ENCODE assay signal across 8 cellular contexts in the genomic region with DNA sequence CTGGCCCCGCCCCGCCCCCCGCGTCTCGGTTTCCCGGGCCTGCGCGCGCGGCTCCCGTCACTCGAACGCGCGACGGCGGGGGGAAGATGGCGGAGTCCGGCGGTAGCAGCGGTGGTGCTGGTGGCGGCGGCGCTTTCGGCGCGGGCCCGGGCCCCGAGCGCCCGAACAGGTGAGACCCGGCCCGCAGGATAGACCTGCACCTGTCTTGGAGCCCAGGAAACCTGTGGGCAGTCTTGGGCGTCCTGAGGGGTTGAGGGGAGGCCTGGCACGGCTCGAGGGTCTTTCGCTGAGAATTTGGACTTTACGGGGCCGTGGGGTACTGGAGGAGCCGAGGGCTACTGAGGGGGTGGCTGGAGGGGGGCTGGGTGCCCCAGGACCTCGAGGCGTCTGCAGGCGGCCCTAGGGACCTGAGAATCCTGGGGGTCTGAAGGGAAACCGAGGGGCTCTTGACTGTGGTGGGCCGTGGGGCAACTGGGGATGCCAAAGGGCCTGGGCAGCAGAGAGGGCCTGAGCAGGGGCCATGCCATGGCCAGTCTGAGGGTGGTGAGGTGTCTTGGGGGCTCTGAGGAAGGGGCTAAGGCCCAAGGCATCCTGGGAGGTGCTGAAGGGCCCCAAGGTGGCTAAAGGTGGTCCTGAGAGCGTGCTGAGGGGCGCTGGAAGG. TPM values are rescaled to one million over a fixed set of nuclear protein-coding genes. Genes with fewer than 3 reads are reported as not detected.
DNase-seq lines count a peak whose midpoint lies in the region; ATAC-seq, FAIRE-seq and TF ChIP-seq lines count a peak whose summit lies in the region.

A gene with protein sequence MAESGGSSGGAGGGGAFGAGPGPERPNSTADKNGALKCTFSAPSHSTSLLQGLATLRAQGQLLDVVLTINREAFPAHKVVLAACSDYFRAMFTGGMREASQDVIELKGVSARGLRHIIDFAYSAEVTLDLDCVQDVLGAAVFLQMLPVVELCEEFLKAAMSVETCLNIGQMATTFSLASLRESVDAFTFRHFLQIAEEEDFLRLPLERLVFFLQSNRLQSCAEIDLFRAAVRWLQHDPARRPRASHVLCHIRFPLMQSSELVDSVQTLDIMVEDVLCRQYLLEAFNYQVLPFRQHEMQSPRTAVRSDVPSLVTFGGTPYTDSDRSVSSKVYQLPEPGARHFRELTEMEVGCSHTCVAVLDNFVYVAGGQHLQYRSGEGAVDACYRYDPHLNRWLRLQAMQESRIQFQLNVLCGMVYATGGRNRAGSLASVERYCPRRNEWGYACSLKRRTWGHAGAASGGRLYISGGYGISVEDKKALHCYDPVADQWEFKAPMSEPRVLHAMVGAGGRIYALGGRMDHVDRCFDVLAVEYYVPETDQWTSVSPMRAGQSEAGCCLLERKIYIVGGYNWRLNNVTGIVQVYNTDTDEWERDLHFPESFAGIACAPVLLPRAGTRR (plus strand): TSS at position 60 of the 661 bp plus-strand sequence. CDS start 27 bp downstream, at position 87.

- ATAC-seq in A549: peak in 1 of 2 experiments; percentile 3; a peak in 2 of 6 replicates
- ATAC-seq in mucosa of descending colon: no peak

- WGBS in A549 (ENCODE audit: missing lambda C conversion rate): 0% methylated on average over 1 of the region's 47 CpGs

- TF ChIP-seq CTCF in A549 (IDR thresholded peaks at IDR 0.05) (no peak), HEK293 (tag by site-specific recombination; IDR thresholded peaks at IDR 0.05) (no peak), brain microvascular endothelial cell (IDR thresholded peaks at IDR 0.05; ENCODE audit: low read depth, low read length, missing control alignments) (no peak), mucosa of descending colon (IDR thresholded peaks at IDR 0.05) (no peak)

- TF ChIP-seq POLR2A in A549 (IDR thresholded peaks at IDR 0.05; ENCODE audit: low read length): no peak; the same call in 1 of the 2 replicates

- CTCF ChIA-PET in A549 (lab: Yijun Ruan, JAX) (no interaction called here), HEK293 (lab: Yijun Ruan, JAX) (no interaction called here)

- no peak for DNase-seq in A549 (ENCODE audit: low read depth in 1 of 2, low spot score in 1 of 2)
- no peak for DNase-seq in brain microvascular endothelial cell
- no peak for DNase-seq in mucosa of descending colon
- DNase-seq in NOMO-1 (lab: John Stamatoyannopoulos, UW; ENCODE audit: unreplicated experiment in 2 of 2): no peak
- no peak for DNase-seq in CD1c-positive myeloid dendritic cell (ENCODE audit: extremely low spot score)
- no peak for DNase-seq in NCI-H1694 treated with DMSO at 0.1 percent for 48 hours (lab: John Stamatoyannopoulos, UW)
- DNase-seq in DMS79 treated with DMSO at 0.1 percent for 48 hours (lab: John Stamatoyannopoulos, UW): no peak

- peak within 1 kb of the TSS; percentile 99 for H3K4me2 ChIP-seq in A549

- H3K27ac ChIP-seq in A549: peak within 1 kb of the TSS; percentile 87
- H3K27ac ChIP-seq in HEK293 (ENCODE audit: extremely low read depth, low read depth, low read length): peak within 1 kb of the TSS; percentile 68; the same call in 1 of the 2 replicates
- no peak within 1 kb of the TSS for H3K27ac ChIP-seq in brain microvascular endothelial cell

- POLR2A ChIA-PET in A549 (lab: Yijun Ruan, JAX): no interaction called here
- POLR2A ChIA-PET in HEK293 (lab: Yijun Ruan, JAX): interaction anchor here (0.6 to 0.7 kb wide), 2 partner anchors 45 to 48 kb away, joined by 3 to 6 read pairs; no protein-coding TSS in a partner anchor

- H3K4me3 ChIP-seq in A549: peak within 1 kb of the TSS; percentile 92
- H3K4me3 ChIP-seq in HEK293 (ENCODE audit: low read depth, low read length): peak within 1 kb of the TSS; percentile 86
- peak within 1 kb of the TSS; percentile 71 for H3K4me3 ChIP-seq in brain microvascular endothelial cell (ENCODE audit: low read depth, low read length)
- peak within 1 kb of the TSS; percentile 25 for H3K4me3 ChIP-seq in mucosa of descending colon

- TF ChIP-seq RAD21 in A549 (conservative IDR thresholded peaks at IDR 0.05 in 1 of 2, IDR thresholded peaks at IDR 0.05 in 1 of 2): no peak

- H3K9me3 ChIP-seq in A549 (no peaks in the 10 kb centered on the region), HEK293 (ENCODE audit: control insufficient read depth, insufficient read depth, low read depth, low read length) (no peaks in the 10 kb centered on the region), mucosa of descending colon (no peaks in the 10 kb centered on the region)

- no peak for TF ChIP-seq EP300 in A549 (IDR thresholded peaks at IDR 0.05)

- intact Hi-C loops in mucosa of descending colon (cut with DNase I, micrococcal nuclease): no loop called here

- no peaks in the 10 kb centered on the region for H3K27me3 ChIP-seq in brain microvascular endothelial cell (replicated peaks)

- FAIRE-seq in A549 (lab: Jason Lieb, UNC): no peak

- in situ Hi-C loops in brain microvascular endothelial cell (cut with HindIII; ENCODE audit: low pct_ligation_motif_present, low sequenced_read_pairs): no loop called here

- H3K4me1 ChIP-seq in A549: peaks cover 10% of the 10 kb centered on the region; the same call in 1 of the 3 replicates
- peaks cover 8% of the 10 kb centered on the region; the same call in 1 of the 2 replicates for H3K4me1 ChIP-seq in HEK293 (ENCODE audit: control insufficient read depth, insufficient read depth, low read length)
- H3K4me1 ChIP-seq in mucosa of descending colon (ENCODE audit: low read depth): peaks cover 24% of the 10 kb centered on the region

- H3K36me3 ChIP-seq in HEK293 (ENCODE audit: control insufficient read depth in 2 of 2, insufficient read depth in 1 of 2, low read length in 2 of 2): no peaks in the 10 kb centered on the region; a peak in 1 of 3 replicates
- no peaks in the 10 kb centered on the region for H3K36me3 ChIP-seq in brain microvascular endothelial cell (replicated peaks)
- H3K36me3 ChIP-seq in mucosa of descending colon (ENCODE audit: low read depth): no peaks in the 10 kb centered on the region

TF ChIP-seq in A549, 52 proteins besides CTCF, POLR2A, EP300 and RAD21:
- TF ChIP-seq PHF8 (IDR thresholded peaks at IDR 0.05; ENCODE audit: borderline replicate concordance, low read depth) (peak; percentile 64; the same call in 1 of the 2 replicates), FOSL2 (IDR thresholded peaks at IDR 0.05) (no peak), FOSL2 (CRISPR knock-in tag; IDR thresholded peaks at IDR 0.05) (no peak), JUNB (IDR thresholded peaks at IDR 0.05) (no peak), NFE2L2 (conservative IDR thresholded peaks at IDR 0.05; ENCODE audit: low read length) (no peak), KDM5A (IDR thresholded peaks at IDR 0.05) (peak; percentile 56; the same call in 1 of the 2 replicates)

TF ChIP-seq in HEK293, 187 proteins besides CTCF, POLR2A, EP300 and RAD21 (continues in another document):
- TF ChIP-seq ZNF23 (tag by site-specific recombination; IDR thresholded peaks at IDR 0.05; ENCODE audit: borderline replicate concordance) (no peak), ZBTB48 (tag by site-specific recombination; IDR thresholded peaks at IDR 0.05) (0 out of 2 replicates have a peak, but pooled peaks have one; percentile 30), KLF17 (tag by site-specific recombination; IDR thresholded peaks at IDR 0.05) (0 out of 2 replicates have a peak, but pooled peaks have one; percentile 25), ZNF146 (tag by site-specific recombination; IDR thresholded peaks at IDR 0.05) (0 out of 2 replicates have a peak, but pooled peaks have one; percentile 3), MYNN (tag by site-specific recombination; IDR thresholded peaks at IDR 0.05; ENCODE audit: borderline replicate concordance) (no peak)
- TF ChIP-seq, protein P1, sequence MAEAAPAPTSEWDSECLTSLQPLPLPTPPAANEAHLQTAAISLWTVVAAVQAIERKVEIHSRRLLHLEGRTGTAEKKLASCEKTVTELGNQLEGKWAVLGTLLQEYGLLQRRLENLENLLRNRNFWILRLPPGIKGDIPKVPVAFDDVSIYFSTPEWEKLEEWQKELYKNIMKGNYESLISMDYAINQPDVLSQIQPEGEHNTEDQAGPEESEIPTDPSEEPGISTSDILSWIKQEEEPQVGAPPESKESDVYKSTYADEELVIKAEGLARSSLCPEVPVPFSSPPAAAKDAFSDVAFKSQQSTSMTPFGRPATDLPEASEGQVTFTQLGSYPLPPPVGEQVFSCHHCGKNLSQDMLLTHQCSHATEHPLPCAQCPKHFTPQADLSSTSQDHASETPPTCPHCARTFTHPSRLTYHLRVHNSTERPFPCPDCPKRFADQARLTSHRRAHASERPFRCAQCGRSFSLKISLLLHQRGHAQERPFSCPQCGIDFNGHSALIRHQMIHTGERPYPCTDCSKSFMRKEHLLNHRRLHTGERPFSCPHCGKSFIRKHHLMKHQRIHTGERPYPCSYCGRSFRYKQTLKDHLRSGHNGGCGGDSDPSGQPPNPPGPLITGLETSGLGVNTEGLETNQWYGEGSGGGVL (tag by site-specific recombination; IDR thresholded peaks at IDR 0.05): no peak
- TF ChIP-seq, protein P2, sequence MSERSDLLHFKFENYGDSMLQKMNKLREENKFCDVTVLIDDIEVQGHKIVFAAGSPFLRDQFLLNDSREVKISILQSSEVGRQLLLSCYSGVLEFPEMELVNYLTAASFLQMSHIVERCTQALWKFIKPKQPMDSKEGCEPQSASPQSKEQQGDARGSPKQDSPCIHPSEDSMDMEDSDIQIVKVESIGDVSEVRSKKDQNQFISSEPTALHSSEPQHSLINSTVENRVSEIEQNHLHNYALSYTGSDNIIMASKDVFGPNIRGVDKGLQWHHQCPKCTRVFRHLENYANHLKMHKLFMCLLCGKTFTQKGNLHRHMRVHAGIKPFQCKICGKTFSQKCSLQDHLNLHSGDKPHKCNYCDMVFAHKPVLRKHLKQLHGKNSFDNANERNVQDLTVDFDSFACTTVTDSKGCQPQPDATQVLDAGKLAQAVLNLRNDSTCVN (tag by site-specific recombination; optimal IDR thresholded peaks at IDR 0.05): peak; percentile 81

RNA-seq across cellular contexts. Expression of the gene that starts here (rescaled TPM):
- polyA plus RNA-seq in A549 (2011; rRNA removed): 1.1 and 1.8 TPM in 2 replicates
- 2.9 and 3.5 TPM in 2 replicates for polyA plus RNA-seq in A549 (2012; cell fraction: cytosol; rRNA removed)
- 2.8 and 7.3 TPM in 2 replicates for polyA plus RNA-seq in A549 (2012; cell fraction: nucleus; rRNA removed)
- polyA plus RNA-seq in A549 (2017; fragmentation: RNase III; extraction: RNeasy Plus Mini Kit Qiagen cat#74134 plus additional on column Dnase treatment): 2.0 TPM in 3 replicates
- polyA minus RNA-seq in A549 (2011; rRNA and poly(A)+ RNA removed): 0.97 and 1.1 TPM in 2 replicates
- total RNA-seq in mucosa of descending colon: 10 to 100 TPM in 1 of 3 donors, 1 to 10 TPM in 2; 7.6 to 16.6 (median 8.9) TPM

Comparison
In these comparisons a context has a peak if more than half of its experiments do, and no peak if none do; other contexts are left out.
1. H3K4me3 ChIP-seq: peak in every context shown above with its lines; median percentile 92 in A549; 86 in HEK293; 71 in brain microvascular endothelial cell; 25 in mucosa of descending colon.
2. Of the 5 proteins assayed by ChIP-seq in both HEK293 and A549: peak only in HEK293: PBX3; only in A549: none; in both: none; in neither: 4.